18 cellular contexts compared by ENCODE assay signal in genomic region chr2:7881038-7881437, GRCh38.
DNase-seq lines count a peak whose midpoint lies in the region; ATAC-seq, FAIRE-seq and TF ChIP-seq lines count a peak whose summit lies in the region.
"Had no signal": no experiment of that assay in that cellular context is flagged by ENCODE, and none has a peak within 500 bp of the region (broad histone marks: within the 10 kb centered on the region; RNA-seq: fewer than 3 reads in every experiment).

No MANE protein-coding gene starts in this region.

- no peak overlapping the region; the same call in 1 of the 2 replicates for H2AK5ac ChIP-seq in H1 (ENCODE audit: low read depth, low read length)
- H2AK5ac ChIP-seq in neuronal stem cell (ENCODE audit: low read depth, low read length), result no peak overlapping the region

- peaks cover 41 to 67% of the 10 kb centered on the region in 2 experiments for H3K79me2 ChIP-seq in H1 (ENCODE audit: control insufficient read depth in 1 of 2, insufficient read depth in 2 of 2, low read length in 2 of 2)

- no peak overlapping the region for H3K4me3 ChIP-seq in NT2/D1 (ENCODE audit: insufficient read length, low read depth)
- peak overlapping the region in 1 of 4 experiments; percentile 71; a peak in 1 of 8 replicates for H3K4me3 ChIP-seq in H1 (ENCODE audit: extremely low read depth in 1 of 4, insufficient read depth in 2 of 4, low read depth in 3 of 4, low read length in 4 of 4)
- H3K4me3 ChIP-seq in neuronal stem cell (ENCODE audit: low read length in 2 of 2), result no peak overlapping the region
- H3K4me3 ChIP-seq: thoracic aorta had no signal

- H3K79me1 ChIP-seq in H1 (ENCODE audit: low read depth, low read length), result peaks cover 18% of the 10 kb centered on the region
- H3K79me1 ChIP-seq in neuronal stem cell (ENCODE audit: low read depth, low read length), result no peaks in the 10 kb centered on the region

- POLR2A ChIA-PET in H1 (lab: Charles Lee; ENCODE audit: partially characterized antibody), result interaction anchor here (0.7 to 6.1 kb wide), 6 partner anchors 10 to 92 kb away, joined by 3 to 106 read pairs (median 3); no protein-coding TSS in a partner anchor

- H3K36me3 ChIP-seq in NT2/D1 (ENCODE audit: insufficient read depth, insufficient read length, low read length) (no peaks in the 10 kb centered on the region), H1 (ENCODE audit: control insufficient read depth in 2 of 4, insufficient read depth in 4 of 4, low read length in 3 of 4) (peaks cover 0 to 54% (median 17%) of the 10 kb centered on the region in 4 experiments; a peak in 6 of 8 replicates), neuronal stem cell (replicated peaks in 1 of 2; ENCODE audit: control insufficient read depth in 2 of 2, insufficient read depth in 2 of 2, low read length in 2 of 2) (no peaks in the 10 kb centered on the region)
- H3K36me3 ChIP-seq: thoracic aorta had no signal

- peak overlapping the region; percentile 45 for H4K91ac ChIP-seq in H1 (replicated peaks; ENCODE audit: insufficient read length, low read length)
- H4K91ac ChIP-seq in neuronal stem cell (ENCODE audit: low read depth, low read length, poor library complexity), result no peak overlapping the region

- H2BK20ac ChIP-seq in H1 (ENCODE audit: low read length), result 0 out of 2 replicates have a peak overlapping the region, but pooled peaks have one; percentile 37

- H2AFZ ChIP-seq in H1 (ENCODE audit: low read length), result no peak overlapping the region
- peak overlapping the region; percentile 18 for H2AFZ ChIP-seq in neuronal stem cell (ENCODE audit: low read length)

- no peak for FAIRE-seq in H1 (lab: Jason Lieb, UNC)
- FAIRE-seq: bronchial epithelial cell, keratinocyte, TTC549 had no signal

- no peak for TF ChIP-seq POLR2A in H1 (IDR thresholded peaks at IDR 0.05; ENCODE audit: control extremely low read depth in 1 of 2, low read depth in 2 of 2, low read length in 2 of 2)

- no peaks in the 10 kb centered on the region for H3K27me3 ChIP-seq in NT2/D1 (ENCODE audit: insufficient read depth, insufficient read length)
- no peaks in the 10 kb centered on the region for H3K27me3 ChIP-seq in H1 (replicated peaks in 1 of 4; ENCODE audit: control insufficient read depth in 3 of 4, extremely low read depth in 1 of 4, insufficient read depth in 3 of 4, low read length in 3 of 4)
- H3K27me3 ChIP-seq in neuronal stem cell (ENCODE audit: control insufficient read depth in 3 of 3, insufficient read depth in 3 of 3, low read depth in 1 of 3, low read length in 3 of 3), result no peaks in the 10 kb centered on the region

- CTCF ChIA-PET in H1 (lab: Charles Lee; ENCODE audit: partially characterized antibody), result interaction anchor here (1.3 kb wide), 2 partner anchors 76 to 812 kb away, joined by 3 read pairs; no protein-coding TSS in a partner anchor

- H3K23ac ChIP-seq in H1 (ENCODE audit: insufficient read length) (no peak overlapping the region), neuronal stem cell (ENCODE audit: low read depth, low read length, poor library complexity) (no peak overlapping the region)

- H4K5ac ChIP-seq in H1 (ENCODE audit: insufficient read length, low read depth, low read length), result peak overlapping the region; percentile 7

- H3K18ac ChIP-seq in H1 (ENCODE audit: extremely low read depth, low read length) (no peak overlapping the region), neuronal stem cell (ENCODE audit: low read length) (no peak overlapping the region)

- H4K8ac ChIP-seq in H1 (ENCODE audit: extremely low read depth, insufficient read depth, low read length) (no peak overlapping the region), neuronal stem cell (ENCODE audit: low read depth, low read length) (no peak overlapping the region)

- TF ChIP-seq EP300 in H1 (IDR thresholded peaks at IDR 0.05; ENCODE audit: borderline replicate concordance in 1 of 2, low read depth in 2 of 2, low read length in 2 of 2), result no peak

- peak overlapping the region; percentile 17 for H3K9ac ChIP-seq in NT2/D1 (ENCODE audit: insufficient read length, low read depth)
- H3K9ac ChIP-seq in H1 (replicated peaks in 1 of 4; ENCODE audit: extremely low read depth in 1 of 4, low read depth in 3 of 4, low read length in 3 of 4), result no peak overlapping the region
- no peak overlapping the region for H3K9ac ChIP-seq in neuronal stem cell (ENCODE audit: low read depth, low read length, poor library complexity)

- H2BK120ac ChIP-seq in H1 (replicated peaks; ENCODE audit: low read depth, low read length), result no peak overlapping the region
- H2BK120ac ChIP-seq in neuronal stem cell (ENCODE audit: low read depth, low read length), result no peak overlapping the region

- H2BK12ac ChIP-seq in H1 (ENCODE audit: low read depth, low read length) (no peak overlapping the region), neuronal stem cell (ENCODE audit: low read length) (no peak overlapping the region)

- peaks cover 7% of the 10 kb centered on the region for H3K23me2 ChIP-seq in H1 (ENCODE audit: low read depth, low read length)

- H3K9me3 ChIP-seq in NT2/D1 (ENCODE audit: insufficient read depth, low read length) (peaks cover 8% of the 10 kb centered on the region; the same call in 1 of the 2 replicates), H1 (ENCODE audit: insufficient read depth in 2 of 2, low read depth in 1 of 2, low read length in 1 of 2) (no peaks in the 10 kb centered on the region), neuronal stem cell (replicated peaks in 1 of 2; ENCODE audit: control insufficient read depth in 2 of 2, insufficient read depth in 1 of 2, low read depth in 1 of 2, low read length in 2 of 2) (no peaks in the 10 kb centered on the region)
- H3K9me3 ChIP-seq: thoracic aorta had no signal

- H3K56ac ChIP-seq in H1 (replicated peaks; ENCODE audit: insufficient read length, low read depth, low read length), result no peak overlapping the region

- H3K4me1 ChIP-seq in NT2/D1 (ENCODE audit: insufficient read depth, insufficient read length) (peaks cover 4% of the 10 kb centered on the region), H1 (replicated peaks in 1 of 4; ENCODE audit: control insufficient read depth in 3 of 4, insufficient read depth in 4 of 4, low read length in 3 of 4) (peaks cover 3 to 24% (median 10%) of the 10 kb centered on the region in 4 experiments), neuronal stem cell (ENCODE audit: control insufficient read depth in 2 of 2, insufficient read depth in 1 of 2, low read depth in 1 of 2, low read length in 2 of 2) (peaks cover 0 to 6% of the 10 kb centered on the region in 2 donors)

- H4K20me1 ChIP-seq in H1 (replicated peaks in 1 of 2; ENCODE audit: control insufficient read depth in 1 of 2, insufficient read depth in 2 of 2, low read length in 2 of 2), result no peaks in the 10 kb centered on the region

- H3K4me2 ChIP-seq in H1 (ENCODE audit: insufficient read depth in 1 of 2, low read depth in 2 of 2, low read length in 2 of 2) (peak overlapping the region in 1 of 2 experiments; percentile 100; a peak in 3 of 4 replicates), neuronal stem cell (ENCODE audit: insufficient read depth, low read length, poor library complexity, severe bottlenecking) (no peak overlapping the region)

- H2BK5ac ChIP-seq in H1 (ENCODE audit: low read depth, low read length) (peak overlapping the region; percentile 89; the same call in 1 of the 2 replicates), neuronal stem cell (ENCODE audit: low read length) (no peak overlapping the region)

- H3K4ac ChIP-seq in H1 (replicated peaks; ENCODE audit: insufficient read length, low read depth, low read length) (peak overlapping the region; percentile 10), neuronal stem cell (ENCODE audit: low read length) (no peak overlapping the region)

- H3K27ac ChIP-seq in H1 (ENCODE audit: low read depth, low read length), result peak overlapping the region; percentile 1; the same call in 1 of the 2 replicates
- H3K27ac ChIP-seq in neuronal stem cell (replicated peaks; ENCODE audit: low read length), result no peak overlapping the region
- H3K27ac ChIP-seq: thoracic aorta had no signal

- TF ChIP-seq RAD21 in H1 (IDR thresholded peaks at IDR 0.05 in 1 of 2, conservative IDR thresholded peaks at IDR 0.05 in 1 of 2; ENCODE audit: low read depth in 2 of 2, low read length in 2 of 2), result no peak

- 81% methylated on average over 4 of the region's 4 CpGs; no CpG with 5 or more reads in 1 of the 2 experiments for WGBS in H1 (ENCODE audit: extremely low coverage in 1 of 2, insufficient coverage in 1 of 2, insufficient read length in 1 of 2, insufficient replicate concordance in 2 of 2, low coverage in 1 of 2, low lambda C conversion rate in 2 of 2, missing lambda C conversion rate in 1 of 2), 2 experiments
- WGBS in neuronal stem cell (ENCODE audit: extremely low coverage in 2 of 2, insufficient read length in 2 of 2, insufficient replicate concordance in 1 of 2), 2 donors, result no CpG with 5 or more reads among the region's 4 CpGs

- no peak for ATAC-seq in HG02610 (IDR thresholded peaks at IDR 0.05; ENCODE audit: unreplicated experiment)

- no peak for TF ChIP-seq CTCF in H1 (IDR thresholded peaks at IDR 0.05; ENCODE audit: control extremely low read depth in 1 of 3, insufficient read depth in 1 of 3, low read depth in 1 of 3, low read length in 3 of 3)

- peak; percentile 15 for DNase-seq in EH (ENCODE audit: low read depth)
- no peak for DNase-seq in NT2/D1 (ENCODE audit: low read depth, low spot score)
- no peak for DNase-seq in H1 (ENCODE audit: low read depth in 1 of 2, low spot score in 2 of 2)
- no peak for DNase-seq in neuronal stem cell (ENCODE audit: low spot score)
- no peak for DNase-seq in MV-4-11 (lab: John Stamatoyannopoulos, UW)
- no peak for DNase-seq in stimulated activated CD8-positive, alpha-beta memory T cell treated with anti-CD3 and anti-CD28 coated beads, Interleukin-4, amount 100 ng/mL, for 48 hours
- DNase-seq in NCI-H1930 (lab: John Stamatoyannopoulos, UW), result no peak
- DNase-seq: activated CD4-positive, alpha-beta T cell treated with anti-CD3 and anti-CD28 coated beads for 4 hours; activated naive CD8-positive, alpha-beta T cell treated with anti-CD3 and anti-CD28 coated beads for 36 hours; H7; MM.1S; NCI-H1694; NCI-H345 had no signal

- H3K14ac ChIP-seq in H1 (ENCODE audit: insufficient read length), result no peak overlapping the region
- no peak overlapping the region for H3K14ac ChIP-seq in neuronal stem cell (ENCODE audit: low read length)

- H2BK15ac ChIP-seq in H1 (ENCODE audit: low read length) (no peak overlapping the region), neuronal stem cell (ENCODE audit: low read length) (no peak overlapping the region)

TF ChIP-seq in H1, 55 proteins besides CTCF, POLR2A, EP300 and RAD21:
- TF ChIP-seq MAFK (IDR thresholded peaks at IDR 0.05; ENCODE audit: low read depth, low read length) (no peak), SIRT6 (IDR thresholded peaks at IDR 0.05; ENCODE audit: low read length) (no peak)
